In genomic region chr3:46168583-46168982, GRCh38 we compare ENCODE assay signal across 22 cellular contexts. TPM values are rescaled to one million over a fixed set of nuclear protein-coding genes. Genes with fewer than 3 reads are reported as not detected.
A peak's percentile ranks its signal among the peaks of the same experiment; 100 is the strongest.
DNase-seq lines count a peak whose midpoint lies in the region; ATAC-seq, FAIRE-seq and TF ChIP-seq lines count a peak whose summit lies in the region.
"Had no signal": no experiment of that assay in that cellular context is flagged by ENCODE, and none has a peak within 500 bp of the region (broad histone marks: within the 10 kb centered on the region; RNA-seq: fewer than 3 reads in every experiment).

No MANE protein-coding gene starts in this region.

- ATAC-seq in GM12878 = no peak
- no peak for ATAC-seq in HepG2
- no peak for ATAC-seq in left ventricle myocardium superior
- ATAC-seq: Panc1, Right ventricle myocardium inferior had no signal

- BruUV-seq in GM12878 (replicated peaks; lab: Mats Ljungman, UMichigan) (no TSS peak), HepG2 (replicated peaks; lab: Mats Ljungman, UMichigan) (no TSS peak)

- peak overlapping the region; percentile 22; the same call in 1 of the 2 replicates for H3K27ac ChIP-seq in GM23248
- no peak overlapping the region for H3K27ac ChIP-seq in GM12878 (ENCODE audit: control insufficient read depth, insufficient read depth)
- peak overlapping the region; percentile 71 for H3K27ac ChIP-seq in subcutaneous abdominal adipose tissue (ENCODE audit: low read depth, low read length)
- H3K27ac ChIP-seq in HepG2 (ENCODE audit: extremely low read length, insufficient read depth, low read length) = no peak overlapping the region
- H3K27ac ChIP-seq: C4-2B, SK-N-MC had no signal

- no peaks in the 10 kb centered on the region for H3K9me3 ChIP-seq in GM23248 (ENCODE audit: low read depth)
- H3K9me3 ChIP-seq in GM12878 (replicated peaks; ENCODE audit: control insufficient read depth, insufficient read depth, low read length) = peaks cover 2% of the 10 kb centered on the region; the same call in 2 of the 3 replicates
- H3K9me3 ChIP-seq in subcutaneous abdominal adipose tissue (ENCODE audit: control insufficient read depth in 5 of 5, low read length in 5 of 5) = peaks cover 0 to 3% (median 0%) of the 10 kb centered on the region in 5 donors
- no peaks in the 10 kb centered on the region for H3K9me3 ChIP-seq in HepG2 (ENCODE audit: low read length)
- H3K9me3 ChIP-seq: MG63 had no signal

- peak; percentile 23 for DNase-seq in GM23248
- no peak for DNase-seq in GM12878 (ENCODE audit: low read depth, low spot score)
- peak; percentile 51 for DNase-seq in iris pigment epithelial cell (ENCODE audit: low read depth)
- DNase-seq in HepG2 (ENCODE audit: low spot score) = no peak
- DNase-seq in GM13976 (ENCODE audit: low spot score) = no peak
- DNase-seq in glomerular visceral epithelial cell (ENCODE audit: extremely low spot score) = no peak
- DNase-seq in left ventricle myocardium superior = no peak
- DNase-seq: COR-L47, DMS53, KG1, MG63, NCI-H1092, NCI-H2227 treated with DMSO at 0.1 percent for 48 hours, NCI-H524, T-helper 1 cell had no signal

- H3K79me2 ChIP-seq in GM23248 (ENCODE audit: insufficient read depth) (no peaks in the 10 kb centered on the region), GM12878 (ENCODE audit: control insufficient read depth, insufficient read depth, low read length) (no peaks in the 10 kb centered on the region), HepG2 (ENCODE audit: insufficient read depth, low read length) (no peaks in the 10 kb centered on the region)

- 29 to 50% methylated on average over 1 of the region's 1 CpG for WGBS in GM23248 (ENCODE audit: low coverage in 1 of 2, low lambda C conversion rate in 2 of 2, missing lambda C conversion rate in 2 of 2), 2 experiments
- WGBS in GM12878 (ENCODE audit: insufficient coverage, insufficient replicate concordance, low lambda C conversion rate, missing lambda C conversion rate) = 18% methylated on average over 1 of the region's 1 CpG
- WGBS in HepG2 (ENCODE audit: low lambda C conversion rate) = 0% methylated on average over 1 of the region's 1 CpG

- H3K36me3 ChIP-seq in GM23248 (ENCODE audit: low read depth) = no peaks in the 10 kb centered on the region
- H3K36me3 ChIP-seq in GM12878 (ENCODE audit: control insufficient read depth in 2 of 2, insufficient read depth in 2 of 2, low read length in 1 of 2) = no peaks in the 10 kb centered on the region
- no peaks in the 10 kb centered on the region for H3K36me3 ChIP-seq in subcutaneous abdominal adipose tissue (ENCODE audit: control insufficient read depth in 5 of 5, insufficient read depth in 5 of 5, low read length in 5 of 5)
- no peaks in the 10 kb centered on the region for H3K36me3 ChIP-seq in HepG2 (replicated peaks in 1 of 2; ENCODE audit: control insufficient read depth in 1 of 2, insufficient read depth in 2 of 2, low read length in 2 of 2)
- H3K36me3 ChIP-seq: MG63 had no signal

- H4K20me1 ChIP-seq in GM23248 (ENCODE audit: insufficient read depth) = no peaks in the 10 kb centered on the region
- no peaks in the 10 kb centered on the region for H4K20me1 ChIP-seq in GM12878 (ENCODE audit: control insufficient read depth, insufficient read depth)
- H4K20me1 ChIP-seq in HepG2 (ENCODE audit: insufficient read depth, low read length) = no peaks in the 10 kb centered on the region

- POLR2A ChIA-PET in GM12878 (lab: Charles Lee) (interaction anchor here (0.9 kb wide), 1 partner anchor 13 kb away, joined by 3 read pairs; no protein-coding TSS in a partner anchor), HepG2 (lab: Yijun Ruan, JAX) (no interaction called here)

- SMC1A ChIA-PET in GM12878 (lab: Charles Lee; ENCODE audit: uncharacterized antibody, unreplicated experiment) = interaction anchor here (0.7 kb wide), 1 partner anchor 39 kb away, joined by 3 read pairs; no protein-coding TSS in a partner anchor

- no peaks in the 10 kb centered on the region for H3K9me2 ChIP-seq in GM23248 (ENCODE audit: insufficient read depth)

- FAIRE-seq in GM12878 (lab: Jason Lieb, UNC) (peak; percentile 35), HepG2 (lab: Jason Lieb, UNC) (no peak)
- FAIRE-seq: GM18507, H1 had no signal

- in situ Hi-C loops in GM23248 (cut with MboI) = no loop called here
- in situ Hi-C loops in GM12878 (cut with MboI) = no loop called here
- in situ Hi-C loops in HepG2 (cut with HindIII; ENCODE audit: extremely low pct_ligation_motif_present, low pct_unique_long_range_greater_than_20kb) = no loop called here
- in situ Hi-C loops in GM13976 (cut with MboI; ENCODE audit: low sequenced_read_pairs, unreplicated experiment) = no loop called here

- H3K4me1 ChIP-seq in GM23248 (ENCODE audit: insufficient read depth) (no peaks in the 10 kb centered on the region), GM12878 (ENCODE audit: control insufficient read depth, insufficient read depth, low read length) (no peaks in the 10 kb centered on the region), subcutaneous abdominal adipose tissue (ENCODE audit: control insufficient read depth in 5 of 5, insufficient read depth in 5 of 5, low read length in 5 of 5) (peaks cover 0 to 25% (median 21%) of the 10 kb centered on the region in 5 donors), HepG2 (ENCODE audit: insufficient read depth, low read length) (peaks cover 3% of the 10 kb centered on the region)

- RAD21 ChIA-PET in GM12878 (lab: Charles Lee; ENCODE audit: unreplicated experiment) = no interaction called here

- no peak for TF ChIP-seq CTCF in GM12878 (IDR thresholded peaks at IDR 0.05 in 2 of 3, conservative IDR thresholded peaks at IDR 0.05 in 1 of 3; ENCODE audit: control insufficient read depth in 2 of 3, extremely low read depth in 1 of 3, insufficient read depth in 1 of 3, low read depth in 3 of 3, low read length in 3 of 3)
- no peak for TF ChIP-seq CTCF in HepG2 (CRISPR knock-in tag; IDR thresholded peaks at IDR 0.05)
- no peak for TF ChIP-seq CTCF in GM13976 (IDR thresholded peaks at IDR 0.05; ENCODE audit: borderline replicate concordance, control extremely low read depth, extremely low read depth, insufficient read depth, missing control alignments)

- no peak overlapping the region for H3K4me2 ChIP-seq in GM23248 (ENCODE audit: unreplicated experiment)
- no peak overlapping the region for H3K4me2 ChIP-seq in GM12878 (ENCODE audit: control insufficient read depth, insufficient read depth)
- H3K4me2 ChIP-seq in HepG2 (ENCODE audit: low read depth, low read length) = no peak overlapping the region

- TF ChIP-seq RAD21 in GM12878 (IDR thresholded peaks at IDR 0.05; ENCODE audit: insufficient read depth, low read depth, low read length) (no peak), HepG2 (CRISPR knock-in tag; IDR thresholded peaks at IDR 0.05) (no peak)

- intact Hi-C loops in GM12878 (cut with micrococcal nuclease; ENCODE audit: unreplicated experiment) (no loop called here), HepG2 (cut with micrococcal nuclease; ENCODE audit: unreplicated experiment) (no loop called here), left ventricle myocardium superior (cut with micrococcal nuclease) (no loop called here)

- H3K4me3 ChIP-seq in GM23248 (no peak overlapping the region), GM12878 (no peak overlapping the region), subcutaneous abdominal adipose tissue (ENCODE audit: low read depth in 1 of 5, low read length in 5 of 5) (no peak overlapping the region), HepG2 (replicated peaks in 1 of 3; ENCODE audit: insufficient read depth in 1 of 3, low read depth in 2 of 3, low read length in 3 of 3) (no peak overlapping the region)
- H3K4me3 ChIP-seq: MG63, SK-N-MC had no signal

- H3K27me3 ChIP-seq in GM23248 (replicated peaks; ENCODE audit: insufficient read depth) = no peaks in the 10 kb centered on the region; the same call in 1 of the 2 replicates
- no peaks in the 10 kb centered on the region for H3K27me3 ChIP-seq in GM12878 (replicated peaks in 1 of 2; ENCODE audit: control insufficient read depth in 2 of 2, insufficient read depth in 2 of 2, low read length in 1 of 2)
- H3K27me3 ChIP-seq in subcutaneous abdominal adipose tissue (ENCODE audit: control insufficient read depth in 5 of 5, insufficient read depth in 4 of 5, low read length in 5 of 5) = no peaks in the 10 kb centered on the region
- no peaks in the 10 kb centered on the region for H3K27me3 ChIP-seq in HepG2 (ENCODE audit: control insufficient read depth in 1 of 2, insufficient read depth in 2 of 2, low read length in 2 of 2)
- H3K27me3 ChIP-seq: MG63 had no signal

- H3K9ac ChIP-seq in GM23248 (no peak overlapping the region), GM12878 (ENCODE audit: control insufficient read depth, insufficient read depth, low read length) (no peak overlapping the region), subcutaneous abdominal adipose tissue (ENCODE audit: low read length in 5 of 5) (no peak overlapping the region), HepG2 (ENCODE audit: insufficient read depth, low read depth, low read length) (no peak overlapping the region)

- no peak for TF ChIP-seq EP300 in GM12878 (IDR thresholded peaks at IDR 0.05; ENCODE audit: borderline replicate concordance in 1 of 2, control insufficient read depth in 1 of 2, low read depth in 2 of 2, low read length in 2 of 2)
- TF ChIP-seq EP300 in HepG2 (IDR thresholded peaks at IDR 0.05; ENCODE audit: low read depth in 2 of 2, low read length in 2 of 2) = no peak
- TF ChIP-seq EP300 in HepG2 (CRISPR knock-in tag; IDR thresholded peaks at IDR 0.05; ENCODE audit: borderline replicate concordance) = no peak

- TF ChIP-seq POLR2A in GM12878 (IDR thresholded peaks at IDR 0.05; ENCODE audit: low read depth, low read length) (no peak), HepG2 (IDR thresholded peaks at IDR 0.05; ENCODE audit: insufficient read depth in 1 of 2, low read depth in 2 of 2, low read length in 2 of 2) (no peak)

- peaks cover 6% of the 10 kb centered on the region for H3F3A ChIP-seq in GM23248 (ENCODE audit: insufficient read depth)

- CTCF ChIA-PET in GM12878 (lab: Yijun Ruan, JAX) (no interaction called here), HepG2 (lab: Yijun Ruan, JAX; ENCODE audit: low intra/inter-chr PET ratio, low total read pairs) (no interaction called here)

- no peak overlapping the region for H2AFZ ChIP-seq in GM23248
- H2AFZ ChIP-seq in GM12878 (ENCODE audit: control insufficient read depth, low read depth, low read length) = no peak overlapping the region
- no peak overlapping the region for H2AFZ ChIP-seq in HepG2 (ENCODE audit: low read length)

RNA-seq across cellular contexts. Expression of gene CCR1, which starts 39.5 kb away (rescaled TPM):
- total RNA-seq in GM23248 (2014; rRNA removed; shearing (Covaris generic)) = not detected in 2 replicates
- polyA plus RNA-seq in GM23248 (2016; fragmentation: Nextera tagmentation; extraction: Ambion mirVana) (not detected in 2 replicates), GM12878 (2011; rRNA removed) (8.8 and 9.5 TPM in 2 replicates), GM12878 (2014; fragmentation: Illumina TruSeq; extraction: Trizol) (11.0 and 13.2 TPM in 2 replicates), GM12878 (2014; fragmentation: Nextera tagmentation; extraction: Ambion mirVana) (1 to 10 TPM; 3.4 to 3.7 TPM), GM12878 (2014; rRNA removed) (6.4 and 8.2 TPM in 2 replicates), GM12878 (2016; fragmentation: Nextera tagmentation; extraction: Ambion mirVana) (1 to 10 TPM; 2.3 to 3.6 TPM), HepG2 (2011; rRNA removed) (not detected in 2 replicates)
- 5.2 and 5.5 TPM in 2 replicates for total RNA-seq in GM12878 (2013; cell fraction: nucleolus; rRNA removed)
- total RNA-seq in GM12878 (2014; rRNA removed) (8.3 and 10.1 TPM in 2 replicates), GM12878 (2014; rRNA removed; fragmentation: Illumina TruSeq; extraction: Trizol) (9.6 TPM in 2 replicates), GM12878 (2021) (6.4 and 7.3 TPM in 2 replicates), HepG2 (2016; rRNA removed; fragmentation: Illumina TruSeq; extraction: Trizol) (not detected in 2 replicates), left ventricle myocardium superior (2.4 TPM)
- polyA plus RNA-seq in GM12878 (2011; ENCODE audit: low read depth) = 4.3 TPM
- 7.1 and 7.3 TPM in 2 replicates for polyA plus RNA-seq in GM12878 (2011; cell fraction: cytosol; rRNA removed)
- polyA plus RNA-seq in GM12878 (2011; cell fraction: nucleus; rRNA removed) = 3.9 TPM in 2 replicates
- 4.4 and 7.3 TPM in 2 replicates for polyA plus RNA-seq in GM12878 (2012)
- 11.1 and 14.2 TPM in 2 replicates for polyA minus RNA-seq in GM12878 (2011; rRNA and poly(A)+ RNA removed)
- 1.9 and 2.8 TPM in 2 replicates for polyA minus RNA-seq in GM12878 (2011; cell fraction: cytosol; rRNA and poly(A)+ RNA removed)
- polyA minus RNA-seq in GM12878 (2011; cell fraction: nucleus; rRNA and poly(A)+ RNA removed) = 5.4 and 8.6 TPM in 2 replicates
- total RNA-seq in HepG2 (2016; cell fraction: cytosol; rRNA removed; fragmentation: Illumina TruSeq; extraction: Trizol; ENCODE audit: low read depth) = not detected in 2 replicates
- not detected in 2 replicates for total RNA-seq in HepG2 (2016; cell fraction: insoluble cytoplasmic fraction; rRNA removed; fragmentation: Illumina TruSeq; extraction: Trizol)
- total RNA-seq in HepG2 (2016; cell fraction: membrane; rRNA removed; fragmentation: Illumina TruSeq; extraction: Trizol) = not detected in 2 replicates
- total RNA-seq in HepG2 (2016; cell fraction: nucleus; rRNA removed; fragmentation: Illumina TruSeq; extraction: Trizol) = not detected in 2 replicates
- not detected in 2 replicates for polyA plus RNA-seq in HepG2 (2011; cell fraction: cytosol; rRNA removed)
- polyA plus RNA-seq in HepG2 (2011; cell fraction: nucleus; rRNA removed) = not detected in 2 replicates
- not detected in 2 replicates for polyA plus RNA-seq in HepG2 (2012)
- polyA plus RNA-seq in HepG2 (2016; cell fraction: cytosol; fragmentation: Illumina TruSeq; extraction: Trizol; ENCODE audit: low read depth) = not detected in 2 replicates
- polyA plus RNA-seq in HepG2 (2016; cell fraction: insoluble cytoplasmic fraction; fragmentation: Illumina TruSeq; extraction: Trizol; ENCODE audit: low read depth) = not detected in 2 replicates
- polyA plus RNA-seq in HepG2 (2016; cell fraction: membrane; fragmentation: Illumina TruSeq; extraction: Trizol; ENCODE audit: low read depth) = not detected in 2 replicates
- polyA plus RNA-seq in HepG2 (2016; cell fraction: nucleus; fragmentation: Illumina TruSeq; extraction: Trizol; ENCODE audit: insufficient read depth, low read depth) = not detected in 2 replicates
- polyA minus RNA-seq in HepG2 (2011; rRNA and poly(A)+ RNA removed; ENCODE audit: low replicate concordance) = 0.16 TPM in 1 of 2 replicates, not detected in the other
- polyA minus RNA-seq in HepG2 (2011; cell fraction: cytosol; rRNA and poly(A)+ RNA removed) = not detected in 2 replicates
- polyA minus RNA-seq in HepG2 (2011; cell fraction: nucleus; rRNA and poly(A)+ RNA removed) = not detected in 2 replicates
- total RNA-seq: H1 had no signal
- polyA plus RNA-seq: H1 had no signal

Comparison
In these comparisons a context has a peak if more than half of its experiments do, and no peak if none do; other contexts are left out.
1. DNase-seq: peak in GM23248 (single experiment) and iris pigment epithelial cell (single experiment); none in GM12878 (single experiment), HepG2 (single experiment), GM13976 (single experiment), glomerular visceral epithelial cell (single experiment) and left ventricle myocardium superior (single experiment).
2. H3K27ac ChIP-seq: peak in GM23248 (single experiment) and subcutaneous abdominal adipose tissue (single experiment); none in GM12878 (single experiment) and HepG2 (single experiment).